8 cellular contexts compared by ENCODE assay signal in the genomic region with DNA sequence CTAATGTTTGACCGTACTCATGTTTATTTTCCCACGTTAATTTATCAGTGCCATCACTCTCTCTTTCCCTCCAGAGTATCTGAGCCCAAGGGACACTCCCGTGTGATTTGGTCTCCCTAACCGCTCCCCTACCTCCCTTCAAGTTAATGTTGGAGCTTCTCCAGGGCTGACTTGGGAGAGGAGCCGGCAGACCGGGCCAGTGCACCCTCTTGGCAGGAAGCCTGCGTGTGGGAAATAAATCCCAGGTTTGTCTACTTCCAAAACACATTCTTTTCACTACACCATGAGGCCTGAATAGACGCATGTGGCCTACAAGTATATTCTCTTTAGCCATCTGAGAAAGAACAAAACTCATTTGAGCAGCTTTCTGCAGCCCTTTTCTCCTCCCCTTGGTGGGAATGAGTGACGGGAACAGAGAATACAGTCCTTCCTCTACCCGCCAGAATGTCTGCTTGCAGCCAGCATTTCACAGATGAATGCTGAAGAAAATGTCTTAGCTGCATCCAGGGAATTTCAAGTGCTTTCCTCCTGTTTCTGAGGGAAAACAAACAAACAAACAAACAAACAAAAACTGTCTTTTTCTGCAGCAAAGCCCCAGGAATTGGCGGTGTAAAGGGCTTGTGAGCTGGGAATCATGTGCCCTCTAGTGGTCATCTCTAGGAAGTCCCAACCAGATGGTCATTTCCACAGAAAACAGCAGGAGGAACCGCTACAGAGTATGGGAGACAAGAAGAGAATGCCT. TPM values are rescaled to one million over a fixed set of nuclear protein-coding genes. Genes with fewer than 3 reads are reported as not detected.
DNase-seq lines count a peak whose midpoint lies in the region; ATAC-seq, FAIRE-seq and TF ChIP-seq lines count a peak whose summit lies in the region.

No MANE protein-coding gene starts in this region.

- TF ChIP-seq CTCF in GM12878 (IDR thresholded peaks at IDR 0.05 in 2 of 3, conservative IDR thresholded peaks at IDR 0.05 in 1 of 3; ENCODE audit: control insufficient read depth in 2 of 3, extremely low read depth in 1 of 3, insufficient read depth in 1 of 3, low read depth in 3 of 3, low read length in 3 of 3) = peak; percentile 84 to 91 (median 85)

- no peak overlapping the region for H2AFZ ChIP-seq in GM12878 (ENCODE audit: control insufficient read depth, low read depth, low read length)

- no peak overlapping the region for H3K27ac ChIP-seq in GM12878 (ENCODE audit: control insufficient read depth, insufficient read depth)

- intact Hi-C loops in GM12878 (cut with micrococcal nuclease; ENCODE audit: unreplicated experiment) = loop anchor here (1.0 to 10.0 kb wide), 7 partner anchors 291 to 1451 kb away; no protein-coding TSS in a partner anchor

- H3K79me2 ChIP-seq in GM12878 (ENCODE audit: control insufficient read depth, insufficient read depth, low read length) = no peaks in the 10 kb centered on the region

- no peak overlapping the region for H3K4me3 ChIP-seq in NT2/D1 (ENCODE audit: insufficient read length, low read depth)
- H3K4me3 ChIP-seq in GM12878 = no peak overlapping the region
- H3K4me3 ChIP-seq in iPS-15b (ENCODE audit: low read depth, low read length) = peak overlapping the region; percentile 9
- peak overlapping the region; percentile 43 for H3K4me3 ChIP-seq in skeletal muscle satellite cell (ENCODE audit: low read length)

- H3K4me1 ChIP-seq in NT2/D1 (ENCODE audit: insufficient read depth, insufficient read length) (no peaks in the 10 kb centered on the region), GM12878 (ENCODE audit: control insufficient read depth, insufficient read depth, low read length) (no peaks in the 10 kb centered on the region), iPS-15b (ENCODE audit: control insufficient read depth, insufficient read depth, low read length) (no peaks in the 10 kb centered on the region), skeletal muscle satellite cell (ENCODE audit: control insufficient read depth, insufficient read depth, low read length) (peaks cover 5% of the 10 kb centered on the region)

- peak; percentile 80 for FAIRE-seq in GM12878 (lab: Jason Lieb, UNC)

- H3K27me3 ChIP-seq in NT2/D1 (ENCODE audit: insufficient read depth, insufficient read length) (no peaks in the 10 kb centered on the region), GM12878 (replicated peaks in 1 of 2; ENCODE audit: control insufficient read depth in 2 of 2, insufficient read depth in 2 of 2, low read length in 1 of 2) (no peaks in the 10 kb centered on the region), iPS-15b (ENCODE audit: control insufficient read depth, insufficient read depth, low read length) (no peaks in the 10 kb centered on the region), skeletal muscle satellite cell (ENCODE audit: control insufficient read depth, insufficient read depth, low read length) (peaks cover 6% of the 10 kb centered on the region)

- H3K36me3 ChIP-seq in NT2/D1 (ENCODE audit: insufficient read depth, insufficient read length, low read length) (no peaks in the 10 kb centered on the region), GM12878 (ENCODE audit: control insufficient read depth in 2 of 2, insufficient read depth in 2 of 2, low read length in 1 of 2) (no peaks in the 10 kb centered on the region), iPS-15b (ENCODE audit: control insufficient read depth, insufficient read depth, low read length) (no peaks in the 10 kb centered on the region), skeletal muscle satellite cell (ENCODE audit: insufficient read depth, low read length) (no peaks in the 10 kb centered on the region)

- in situ Hi-C loops in GM12878 (cut with MboI) = loop anchor here (25.0 kb wide), 1 partner anchor 1466 kb away; no protein-coding TSS in a partner anchor

- ATAC-seq in GM21367 (IDR thresholded peaks at IDR 0.05; ENCODE audit: unreplicated experiment) = peak; percentile 86
- peak; percentile 95 for ATAC-seq in GM12878

- SMC1A ChIA-PET in GM12878 (lab: Charles Lee; ENCODE audit: uncharacterized antibody, unreplicated experiment) = interaction anchor here (0.7 to 4.0 kb wide), 9 partner anchors 9 to 1451 kb away, joined by 3 to 45 read pairs (median 5); no protein-coding TSS in a partner anchor

- H3K4me2 ChIP-seq in GM12878 (ENCODE audit: control insufficient read depth, insufficient read depth) (no peak overlapping the region), skeletal muscle satellite cell (ENCODE audit: low read length) (peak overlapping the region; percentile 75)

- 29% methylated on average over 12 of the region's 12 CpGs for WGBS in GM12878 (ENCODE audit: insufficient coverage, insufficient replicate concordance, low lambda C conversion rate, missing lambda C conversion rate)

- no peak for TF ChIP-seq EP300 in GM12878 (IDR thresholded peaks at IDR 0.05; ENCODE audit: borderline replicate concordance in 1 of 2, control insufficient read depth in 1 of 2, low read depth in 2 of 2, low read length in 2 of 2)

- BruUV-seq in GM12878 (replicated peaks; lab: Mats Ljungman, UMichigan) = no TSS peak

- POLR2A ChIA-PET in GM12878 (lab: Charles Lee) = interaction anchor here (0.8 kb wide), 1 partner anchor 729 kb away, joined by 3 read pairs; no protein-coding TSS in a partner anchor

- CTCF ChIA-PET in GM12878 (lab: Yijun Ruan, JAX) = interaction anchor here (0.7 to 8.2 kb wide), 31 partner anchors 9 to 1452 kb away, joined by 3 to 92 read pairs (median 5); no protein-coding TSS in a partner anchor

- TF ChIP-seq POLR2A in GM12878 (IDR thresholded peaks at IDR 0.05; ENCODE audit: low read depth, low read length) = no peak

- DNase-seq in NOMO-1 treated with DMSO at 0.1 percent for 48 hours (lab: John Stamatoyannopoulos, UW; ENCODE audit: unreplicated experiment) (peak; percentile 15), NOMO-1 treated with dmso at 0.1 percent for 144 hours (lab: John Stamatoyannopoulos, UW; ENCODE audit: unreplicated experiment) (no peak), HPDE6-E6E7 (ENCODE audit: extremely low spot score) (peak; percentile 58), NT2/D1 (ENCODE audit: low read depth, low spot score) (peak; percentile 70), GM12878 (ENCODE audit: low read depth, low spot score) (no peak)

- H3K9ac ChIP-seq in NT2/D1 (ENCODE audit: insufficient read length, low read depth) = no peak overlapping the region
- no peak overlapping the region for H3K9ac ChIP-seq in GM12878 (ENCODE audit: control insufficient read depth, insufficient read depth, low read length)
- H3K9ac ChIP-seq in iPS-15b (ENCODE audit: low read depth, low read length) = no peak overlapping the region
- H3K9ac ChIP-seq in skeletal muscle satellite cell (ENCODE audit: low read depth, low read length) = no peak overlapping the region

- no peaks in the 10 kb centered on the region for H4K20me1 ChIP-seq in GM12878 (ENCODE audit: control insufficient read depth, insufficient read depth)

- RAD21 ChIA-PET in GM12878 (lab: Charles Lee; ENCODE audit: unreplicated experiment) = interaction anchor here (0.7 to 4.6 kb wide), 8 partner anchors 8 to 1451 kb away, joined by 3 to 32 read pairs (median 4); no protein-coding TSS in a partner anchor

- TF ChIP-seq RAD21 in GM12878 (IDR thresholded peaks at IDR 0.05; ENCODE audit: insufficient read depth, low read depth, low read length) = peak; percentile 78

- H3K9me3 ChIP-seq in NT2/D1 (ENCODE audit: insufficient read depth, low read length) (0 out of 2 replicates have a peak, but pooled peaks cover under 1% of the 10 kb centered on the region), GM12878 (replicated peaks; ENCODE audit: control insufficient read depth, insufficient read depth, low read length) (no peaks in the 10 kb centered on the region), iPS-15b (ENCODE audit: control insufficient read depth, insufficient read depth, low read length) (no peaks in the 10 kb centered on the region), skeletal muscle satellite cell (replicated peaks; ENCODE audit: low read length) (no peaks in the 10 kb centered on the region)

TF ChIP-seq in GM12878, 131 proteins besides CTCF, POLR2A, EP300 and RAD21:
- TF ChIP-seq SMC3 (IDR thresholded peaks at IDR 0.05; ENCODE audit: borderline replicate concordance, low read length) = peak; percentile 79
- TF ChIP-seq FOXM1 (IDR thresholded peaks at IDR 0.05; ENCODE audit: low read depth, low read length) = no peak
- TF ChIP-seq YY1 (IDR thresholded peaks at IDR 0.05; ENCODE audit: low read depth, low read length) = 0 out of 2 replicates have a peak, but pooled peaks have one; percentile 32

RNA-seq across cellular contexts. Expression of a gene that starts 41.4 kb away (rescaled TPM):
- total RNA-seq in GM12878 (2013; cell fraction: nucleolus; rRNA removed) = not detected in 2 replicates
- not detected in 2 replicates for total RNA-seq in GM12878 (2014; rRNA removed)
- not detected in 2 replicates for total RNA-seq in GM12878 (2014; rRNA removed; fragmentation: Illumina TruSeq; extraction: Trizol)
- not detected in 2 replicates for total RNA-seq in GM12878 (2021)
- not detected for polyA plus RNA-seq in GM12878 (2011; ENCODE audit: low read depth)
- polyA plus RNA-seq in GM12878 (2011; rRNA removed) = not detected in 2 replicates
- polyA plus RNA-seq in GM12878 (2011; cell fraction: cytosol; rRNA removed) = not detected in 2 replicates
- polyA plus RNA-seq in GM12878 (2011; cell fraction: nucleus; rRNA removed) = not detected in 2 replicates
- not detected in 2 replicates for polyA plus RNA-seq in GM12878 (2012)
- polyA plus RNA-seq in GM12878 (2014; fragmentation: Illumina TruSeq; extraction: Trizol) = not detected in 2 replicates
- not detected for polyA plus RNA-seq in GM12878 (2014; fragmentation: Nextera tagmentation; extraction: Ambion mirVana)
- not detected in 2 replicates for polyA plus RNA-seq in GM12878 (2014; rRNA removed)
- polyA plus RNA-seq in GM12878 (2016; fragmentation: Nextera tagmentation; extraction: Ambion mirVana) = not detected
- polyA minus RNA-seq in GM12878 (2011; rRNA and poly(A)+ RNA removed) = not detected in 2 replicates
- not detected in 2 replicates for polyA minus RNA-seq in GM12878 (2011; cell fraction: cytosol; rRNA and poly(A)+ RNA removed)
- polyA minus RNA-seq in GM12878 (2011; cell fraction: nucleus; rRNA and poly(A)+ RNA removed) = not detected in 2 replicates
- not detected in 2 replicates for total RNA-seq in skeletal muscle satellite cell (2012; rRNA removed)

Comparison
In these comparisons a context has a peak if more than half of its experiments do, and no peak if none do; other contexts are left out.
1. DNase-seq: peak in NOMO-1 treated with DMSO at 0.1 percent for 48 hours (single experiment), HPDE6-E6E7 (single experiment) and NT2/D1 (single experiment); none in NOMO-1 treated with dmso at 0.1 percent for 144 hours (single experiment) and GM12878 (single experiment).
2. H3K4me3 ChIP-seq: peak in iPS-15b (single experiment) and skeletal muscle satellite cell (single experiment); none in NT2/D1 (single experiment) and GM12878 (single experiment).